8 cellular contexts compared by ENCODE assay signal in the genomic region with DNA sequence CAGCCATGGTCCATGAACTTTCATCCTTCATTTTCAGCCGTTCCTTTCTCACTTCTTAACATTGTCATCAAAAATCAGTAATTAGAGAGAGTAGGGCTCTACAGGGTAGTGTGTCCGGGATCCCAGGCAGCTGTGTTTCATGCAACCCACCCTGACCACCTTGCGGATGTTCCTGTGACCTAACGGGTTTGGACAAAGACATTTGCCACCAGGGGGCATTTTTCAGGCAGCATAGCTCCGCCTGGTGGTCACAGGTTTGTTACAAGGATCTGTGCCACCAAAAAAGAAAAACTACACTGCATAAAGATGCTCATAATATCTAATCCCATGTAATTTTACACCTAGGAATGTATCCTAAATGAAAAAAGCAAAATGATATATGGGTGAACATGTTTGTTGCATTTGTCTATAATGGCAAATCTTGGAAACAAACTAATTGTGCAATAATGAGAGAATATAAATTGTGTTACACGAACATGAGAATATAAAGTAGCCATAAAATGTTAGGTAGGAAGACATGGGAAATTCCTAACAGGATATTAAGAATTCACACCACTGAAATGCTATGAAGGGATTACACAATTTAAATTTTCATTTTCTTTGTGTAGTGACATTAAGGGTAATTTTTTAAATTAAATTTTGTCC.
DNase-seq lines count a peak whose midpoint lies in the region; ATAC-seq, FAIRE-seq and TF ChIP-seq lines count a peak whose summit lies in the region.

No MANE protein-coding gene starts in this region.

- H3K36me3 Mint-ChIP-seq in endothelial cell (ENCODE audit: low read depth, unreplicated experiment), result no peaks in the 10 kb centered on the region
- no peaks in the 10 kb centered on the region for H3K36me3 Mint-ChIP-seq in natural killer cell treated with Interleukin-12 subunit alpha and Interleukin-12 subunit beta and Interleukin-15 and Interleukin-18, amount 100 ng/mL, for 72 hours

- TF ChIP-seq CTCF in AG04450 (IDR thresholded peaks at IDR 0.05; ENCODE audit: low read depth, low read length) (peak; percentile 98), endothelial cell (IDR thresholded peaks at IDR 0.05; ENCODE audit: unreplicated experiment) (peak; percentile 96)

- peak overlapping the region; percentile 11 for H3K27ac Mint-ChIP-seq in endothelial cell (ENCODE audit: unreplicated experiment)
- no peak overlapping the region for H3K27ac Mint-ChIP-seq in natural killer cell treated with Interleukin-12 subunit alpha and Interleukin-12 subunit beta and Interleukin-15 and Interleukin-18, amount 100 ng/mL, for 72 hours

- FAIRE-seq in frontal cortex (lab: Jason Lieb, UNC), result no peak

- DNase-seq in AG04450 (ENCODE audit: low read depth, low spot score), result no peak
- DNase-seq in NAMALWA (ENCODE audit: low spot score), result peak; percentile 82
- peak; percentile 41 to 43 for DNase-seq in activated CD4-positive, alpha-beta T cell treated with anti-CD3 and anti-CD28 coated beads for 4 hours
- peak; percentile 78 for DNase-seq in endothelial cell (ENCODE audit: low spot score)
- no peak for DNase-seq in natural killer cell treated with Interleukin-12 subunit alpha and Interleukin-12 subunit beta and Interleukin-15 and Interleukin-18, amount 100 ng/mL, for 72 hours (ENCODE audit: low spot score)
- DNase-seq in frontal cortex (ENCODE audit: low spot score in 2 of 2), result no peak

- no peak overlapping the region for H3K4me3 Mint-ChIP-seq in endothelial cell (ENCODE audit: unreplicated experiment)
- H3K4me3 Mint-ChIP-seq in natural killer cell treated with Interleukin-12 subunit alpha and Interleukin-12 subunit beta and Interleukin-15 and Interleukin-18, amount 100 ng/mL, for 72 hours, result no peak overlapping the region

- no peak overlapping the region for H3K27ac ChIP-seq in AG04450 (ENCODE audit: low read depth, low read length)

- ATAC-seq in GM18502 (IDR thresholded peaks at IDR 0.05; ENCODE audit: poor library complexity, unreplicated experiment) (peak; percentile 69), GM21619 (IDR thresholded peaks at IDR 0.05; ENCODE audit: unreplicated experiment) (no peak)
- ATAC-seq in natural killer cell treated with Interleukin-12 subunit alpha and Interleukin-12 subunit beta and Interleukin-15 and Interleukin-18, amount 100 ng/mL, for 72 hours, result peak; percentile 43 to 53

- H3K27me3 Mint-ChIP-seq in endothelial cell (ENCODE audit: unreplicated experiment), result peaks cover 2% of the 10 kb centered on the region
- peaks cover 0 to 6% of the 10 kb centered on the region in 2 donors for H3K27me3 Mint-ChIP-seq in natural killer cell treated with Interleukin-12 subunit alpha and Interleukin-12 subunit beta and Interleukin-15 and Interleukin-18, amount 100 ng/mL, for 72 hours

- no peaks in the 10 kb centered on the region for H3K9me3 Mint-ChIP-seq in endothelial cell (ENCODE audit: unreplicated experiment)
- no peaks in the 10 kb centered on the region for H3K9me3 Mint-ChIP-seq in natural killer cell treated with Interleukin-12 subunit alpha and Interleukin-12 subunit beta and Interleukin-15 and Interleukin-18, amount 100 ng/mL, for 72 hours

- peaks cover 2% of the 10 kb centered on the region for H3K27me3 ChIP-seq in AG04450 (ENCODE audit: control insufficient read depth, insufficient read depth, low read length)

- H3K4me1 Mint-ChIP-seq in endothelial cell (ENCODE audit: unreplicated experiment), result peaks cover 2% of the 10 kb centered on the region
- peaks cover 0 to 3% of the 10 kb centered on the region in 2 donors for H3K4me1 Mint-ChIP-seq in natural killer cell treated with Interleukin-12 subunit alpha and Interleukin-12 subunit beta and Interleukin-15 and Interleukin-18, amount 100 ng/mL, for 72 hours (ENCODE audit: low read depth in 2 of 2)

- no peak overlapping the region for H3K4me3 ChIP-seq in AG04450 (ENCODE audit: low read depth, low read length)

- CTCF ChIA-PET in AG04450 (lab: Charles Lee), result interaction anchor here (0.6 to 1.8 kb wide), 18 partner anchors 8 to 1348 kb away, joined by 3 to 7 read pairs (median 4); no protein-coding TSS in a partner anchor

- no peaks in the 10 kb centered on the region; the same call in 1 of the 2 replicates for H3K9me3 ChIP-seq in AG04450 (ENCODE audit: control insufficient read depth, insufficient read depth, low read length)

- POLR2A ChIA-PET in AG04450 (lab: Yijun Ruan, JAX), result no interaction called here

Comparison
In these comparisons a context has a peak if more than half of its experiments do, and no peak if none do; other contexts are left out.
1. DNase-seq: peak in NAMALWA (single experiment), activated CD4-positive, alpha-beta T cell treated with anti-CD3 and anti-CD28 coated beads for 4 hours (2 of 2) and endothelial cell (single experiment); none in AG04450 (single experiment), natural killer cell treated with Interleukin-12 subunit alpha and Interleukin-12 subunit beta and Interleukin-15 and Interleukin-18, amount 100 ng/mL, for 72 hours (single experiment) and frontal cortex (0 of 2).